ENCODE assay signal across 34 cellular contexts in the genomic region with DNA sequence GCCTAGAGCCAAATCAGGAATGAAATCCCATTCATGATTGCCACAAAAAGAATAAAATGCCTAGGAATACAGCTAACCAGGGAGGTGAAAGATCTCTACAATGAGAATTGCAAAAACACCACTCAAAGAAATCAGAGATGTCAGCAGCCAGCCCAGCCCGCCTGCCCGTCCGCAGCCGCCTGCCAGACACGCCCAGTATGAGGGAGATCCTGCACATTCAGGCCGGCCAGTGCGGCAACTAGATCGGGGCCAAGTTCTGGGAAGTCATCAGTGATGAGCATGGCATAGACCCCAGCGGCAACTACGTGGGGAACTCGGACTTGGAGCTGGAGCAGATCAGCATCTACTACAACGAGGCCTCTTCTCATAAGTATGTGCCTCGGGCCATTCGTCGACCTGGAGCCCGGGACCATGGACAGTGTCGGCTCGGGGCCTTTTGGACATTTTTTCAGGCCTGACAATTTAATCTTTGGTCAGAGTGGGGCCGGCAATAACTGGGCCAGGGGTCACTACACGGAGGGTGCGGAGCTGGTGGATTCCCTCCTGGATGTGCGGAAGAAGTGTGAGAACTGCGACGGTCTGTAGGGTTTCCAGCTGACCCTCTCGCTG.
"Had no signal": no experiment of that assay in that cellular context is flagged by ENCODE, and none has a peak within 500 bp of the region (broad histone marks: within the 10 kb centered on the region; RNA-seq: fewer than 3 reads in every experiment).

No MANE protein-coding gene starts in this region.

- H3K27ac Mint-ChIP-seq: activated B cell treated with CpG ODN at 0.5 μM for 24 hours; activated CD8-positive, alpha-beta T cell treated with anti-CD3 and anti-CD28 coated beads for 36 hours; activated naive CD4-positive, alpha-beta T cell treated with anti-CD3 and anti-CD28 coated beads, Interleukin-2, amount 50 U/mL, for 24 hours; activated naive CD8-positive, alpha-beta T cell treated with anti-CD3 and anti-CD28 coated beads for 36 hours; activated naive CD8-positive, alpha-beta T cell treated with anti-CD3 and anti-CD28 coated beads, Interleukin-2, amount 50 U/mL, for 24 hours; activated T-helper 17 cell treated with anti-CD3 and anti-CD28 coated beads, Interleukin-2, amount 50 U/mL, for 72 hours; effector memory CD8-positive, alpha-beta T cell; T-helper 17 cell; T-helper 2 cell treated with Interferon-gamma antibody and Interleukin-4, amounts not matched to agents 5 μg/mL and 100 μg/mL, for 36 hours had no signal

- ATAC-seq: activated CD4-positive, CD25-positive, alpha-beta regulatory T cell treated with anti-CD3 and anti-CD28 coated beads, Interleukin-2, amount 50 U/mL, for 24 hours; activated CD8-positive, alpha-beta T cell treated with anti-CD3 and anti-CD28 coated beads for 36 hours; activated naive CD8-positive, alpha-beta T cell treated with anti-CD3 and anti-CD28 coated beads, Interleukin-2, amount 50 U/mL, for 24 hours; activated T-cell treated with anti-CD3 and anti-CD28 coated beads, Interleukin-2, amount 50 U/mL, for 4 hours; activated T-helper 17 cell treated with anti-CD3 and anti-CD28 coated beads, Interleukin-2, amount 50 U/mL, for 72 hours; body of pancreas; effector memory CD8-positive, alpha-beta T cell; gastroesophageal sphincter; T-helper 17 cell had no signal

- H3K36me3 ChIP-seq: adrenal gland, esophagus squamous epithelium, gastroesophageal sphincter, WERI-Rb-1 had no signal

- FAIRE-seq: colon had no signal

- H3K36me3 Mint-ChIP-seq: activated naive CD4-positive, alpha-beta T cell treated with anti-CD3 and anti-CD28 coated beads, Interleukin-2, amount 50 U/mL, for 24 hours; activated naive CD8-positive, alpha-beta T cell treated with anti-CD3 and anti-CD28 coated beads for 36 hours had no signal

- H3K27me3 ChIP-seq: adrenal gland, body of pancreas, esophagus squamous epithelium, gastroesophageal sphincter had no signal

- DNase-seq: activated B cell treated with CpG ODN at 0.5 μM for 24 hours; activated CD4-positive, alpha-beta T cell treated with anti-CD3 and anti-CD28 coated beads for 48 hours; activated CD4-positive, alpha-beta T cell treated with anti-CD3 and anti-CD28 coated beads, Interleukin-2, amount 50 U/mL, for 1 hour; activated CD4-positive, alpha-beta T cell treated with anti-CD3 and anti-CD28 coated beads, Interleukin-2, amount 50 U/mL, for 48 hours; activated CD8-positive, alpha-beta memory T cell treated with anti-CD3 and anti-CD28 coated beads for 24 hours; activated CD8-positive, alpha-beta T cell treated with anti-CD3 and anti-CD28 coated beads for 36 hours; activated effector memory CD4-positive, alpha-beta T cell treated with Interleukin-2 at 50 U/mL for 16 hours; activated gamma-delta T cell treated with Interleukin-2 at 50 U/mL for 16 hours; activated naive CD4-positive, alpha-beta T cell treated with Interleukin-2 at 50 U/mL for 16 hours; activated naive CD8-positive, alpha-beta T cell treated with anti-CD3 and anti-CD28 coated beads for 36 hours; activated naive CD8-positive, alpha-beta T cell treated with anti-CD3 and anti-CD28 coated beads, Interleukin-2, amount 50 U/mL, for 24 hours; activated T-cell treated with anti-CD3 and anti-CD28 coated beads, Interleukin-2, amount 50 U/mL, for 4 hours; adrenal gland; amygdala; aorta; body of pancreas; caudate nucleus; cortex of kidney; dermis blood vessel endothelial cell; effector CD4-positive, alpha-beta T cell; effector memory CD8-positive, alpha-beta T cell; erythroblast; esophagus squamous epithelium; foreskin melanocyte; T-helper 1 cell; T-helper 17 cell; T1000; WERI-Rb-1 had no signal

- H3K9me3 Mint-ChIP-seq: activated B cell treated with CpG ODN at 0.5 μM for 24 hours; activated CD8-positive, alpha-beta T cell treated with anti-CD3 and anti-CD28 coated beads for 36 hours; activated naive CD4-positive, alpha-beta T cell treated with anti-CD3 and anti-CD28 coated beads, Interleukin-2, amount 50 U/mL, for 24 hours; activated naive CD8-positive, alpha-beta T cell treated with anti-CD3 and anti-CD28 coated beads for 36 hours; activated naive CD8-positive, alpha-beta T cell treated with anti-CD3 and anti-CD28 coated beads, Interleukin-2, amount 50 U/mL, for 24 hours; activated T-cell treated with anti-CD3 and anti-CD28 coated beads, Interleukin-2, amount 50 U/mL, for 4 hours; activated T-helper 17 cell treated with anti-CD3 and anti-CD28 coated beads, Interleukin-2, amount 50 U/mL, for 72 hours; effector memory CD8-positive, alpha-beta T cell; T-helper 2 cell treated with Interferon-gamma antibody and Interleukin-4, amounts not matched to agents 5 μg/mL and 100 μg/mL, for 36 hours had no signal

- H3K27me3 Mint-ChIP-seq: activated B cell treated with CpG ODN at 0.5 μM for 24 hours; activated CD8-positive, alpha-beta T cell treated with anti-CD3 and anti-CD28 coated beads for 36 hours; activated naive CD4-positive, alpha-beta T cell treated with anti-CD3 and anti-CD28 coated beads, Interleukin-2, amount 50 U/mL, for 24 hours; activated naive CD8-positive, alpha-beta T cell treated with anti-CD3 and anti-CD28 coated beads for 36 hours; activated T-helper 17 cell treated with anti-CD3 and anti-CD28 coated beads, Interleukin-2, amount 50 U/mL, for 72 hours; effector memory CD8-positive, alpha-beta T cell; T-helper 17 cell had no signal

- H3K4me3 ChIP-seq: adrenal gland, body of pancreas, esophagus squamous epithelium, gastroesophageal sphincter had no signal

- H3K4me1 ChIP-seq: adrenal gland, body of pancreas had no signal

- H3K4me3 Mint-ChIP-seq: activated B cell treated with CpG ODN at 0.5 μM for 24 hours; activated CD8-positive, alpha-beta T cell treated with anti-CD3 and anti-CD28 coated beads for 36 hours; activated naive CD4-positive, alpha-beta T cell treated with anti-CD3 and anti-CD28 coated beads, Interleukin-2, amount 50 U/mL, for 24 hours; activated naive CD8-positive, alpha-beta T cell treated with anti-CD3 and anti-CD28 coated beads for 36 hours; activated naive CD8-positive, alpha-beta T cell treated with anti-CD3 and anti-CD28 coated beads, Interleukin-2, amount 50 U/mL, for 24 hours; activated T-cell treated with anti-CD3 and anti-CD28 coated beads, Interleukin-2, amount 50 U/mL, for 4 hours; activated T-helper 17 cell treated with anti-CD3 and anti-CD28 coated beads, Interleukin-2, amount 50 U/mL, for 72 hours; effector memory CD8-positive, alpha-beta T cell; T-helper 17 cell; T-helper 2 cell treated with Interferon-gamma antibody and Interleukin-4, amounts not matched to agents 5 μg/mL and 100 μg/mL, for 36 hours had no signal

- H3K9me3 ChIP-seq: adrenal gland, body of pancreas, esophagus squamous epithelium, gastroesophageal sphincter had no signal

- H3K27ac ChIP-seq: adrenal gland, body of pancreas, esophagus squamous epithelium, gastroesophageal sphincter, WERI-Rb-1 had no signal
